In the genomic region with DNA sequence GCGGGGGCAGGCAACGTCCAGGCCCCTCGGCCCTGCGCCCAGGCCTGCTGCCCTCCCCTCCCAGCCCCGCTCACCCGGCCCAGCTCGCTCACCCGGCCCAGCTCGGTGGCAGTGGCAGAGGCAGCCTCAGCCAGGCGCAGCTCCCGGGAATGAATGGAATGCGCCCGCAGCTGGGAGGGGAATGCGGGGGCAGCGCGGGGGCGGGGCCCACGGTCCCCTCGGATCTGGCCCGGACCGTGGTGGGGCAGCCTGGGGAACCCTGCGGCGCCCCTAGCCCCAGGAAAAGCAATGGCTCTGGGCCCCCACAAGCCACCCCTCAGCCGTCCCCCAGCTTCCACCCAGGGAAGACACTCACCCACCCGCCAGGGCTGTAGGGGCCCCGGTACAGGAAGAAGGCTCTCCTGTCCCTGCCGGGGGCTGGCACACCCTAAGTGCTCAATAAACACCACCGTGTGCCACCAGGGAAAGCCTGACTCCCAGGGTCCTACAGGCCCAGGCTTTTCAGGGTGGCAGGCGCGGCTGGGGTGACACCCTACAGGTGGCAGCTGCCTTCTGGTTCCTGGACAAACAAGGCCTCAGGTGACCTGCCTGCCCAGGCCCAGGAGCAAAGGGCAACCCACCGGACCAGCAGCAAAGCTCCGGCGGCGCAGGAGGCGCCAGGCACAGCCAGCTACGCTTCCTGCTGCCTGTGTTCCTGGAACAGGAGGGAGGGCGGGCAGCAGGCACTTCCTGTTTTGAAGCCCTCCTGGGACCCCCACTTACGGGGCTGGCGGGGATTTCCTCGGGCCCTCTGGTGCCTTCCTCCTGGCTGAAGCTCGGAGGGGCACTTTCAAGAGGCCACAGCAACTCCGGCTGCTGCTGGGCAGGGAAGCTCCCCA, we compare ENCODE assay signal across 8 cellular contexts. TPM values are rescaled to one million over a fixed set of nuclear protein-coding genes. Genes with fewer than 3 reads are reported as not detected.
DNase-seq lines count a peak whose midpoint lies in the region; ATAC-seq and TF ChIP-seq lines count a peak whose summit lies in the region.

No MANE protein-coding gene starts in this region.

- H3K27me3 ChIP-seq in AG04450 (ENCODE audit: control insufficient read depth, insufficient read depth, low read length) (no peaks in the 10 kb centered on the region), tibial nerve (no peaks in the 10 kb centered on the region)

- peak overlapping the region in 2 of 3 donors; percentile 18 to 80 for H3K27ac Mint-ChIP-seq in IgD-negative memory B cell
- no peak overlapping the region for H3K27ac Mint-ChIP-seq in T-helper 2 cell treated with Interferon-gamma antibody and Interleukin-4, amounts not matched to agents 5 μg/mL and 100 μg/mL, for 36 hours

- H3K27me3 Mint-ChIP-seq in IgD-negative memory B cell, result peaks cover 10% of the 10 kb centered on the region
- H3K27me3 Mint-ChIP-seq in T-helper 2 cell treated with Interferon-gamma antibody and Interleukin-4, amounts not matched to agents 5 μg/mL and 100 μg/mL, for 36 hours (ENCODE audit: low read depth), result peaks cover 18% of the 10 kb centered on the region

- H3K4me3 Mint-ChIP-seq in IgD-negative memory B cell, result peak overlapping the region in 3 of 4 donors; percentile 17 to 82 (median 39)
- no peak overlapping the region for H3K4me3 Mint-ChIP-seq in T-helper 2 cell treated with Interferon-gamma antibody and Interleukin-4, amounts not matched to agents 5 μg/mL and 100 μg/mL, for 36 hours

- peak overlapping the region; percentile 94 for H3K27ac ChIP-seq in AG04450 (ENCODE audit: low read depth, low read length)
- H3K27ac ChIP-seq in tibial nerve, result peak overlapping the region; percentile 54 to 93 (median 82)

- peaks cover 5 to 31% (median 15%) of the 10 kb centered on the region in 3 donors for H3K36me3 ChIP-seq in tibial nerve

- no peak for TF ChIP-seq CTCF in AG04450 (IDR thresholded peaks at IDR 0.05; ENCODE audit: low read depth, low read length)
- TF ChIP-seq CTCF in choroid plexus epithelial cell (conservative IDR thresholded peaks at IDR 0.05; ENCODE audit: low read depth, low read length), result no peak
- no peak for TF ChIP-seq CTCF in tibial nerve (IDR thresholded peaks at IDR 0.05)

- CTCF ChIA-PET in AG04450 (lab: Charles Lee), result interaction anchor here (0.6 to 0.7 kb wide), 2 partner anchors 22 to 73 kb away, joined by 4 read pairs; no protein-coding TSS in a partner anchor

- H3K4me1 ChIP-seq in tibial nerve, result peaks cover 0 to 92% (median 56%) of the 10 kb centered on the region in 4 donors

- 1 to 9% methylated on average over 22 to 35 of the region's 42 CpGs for WGBS in tibial nerve, 2 donors

- POLR2A ChIA-PET in AG04450 (lab: Yijun Ruan, JAX), result interaction anchor here (0.6 to 3.8 kb wide), 4 partner anchors 9 to 32 kb away, joined by 4 to 19 read pairs (median 8); no protein-coding TSS in a partner anchor

- H3K36me3 Mint-ChIP-seq in IgD-negative memory B cell, result no peaks in the 10 kb centered on the region
- H3K36me3 Mint-ChIP-seq in T-helper 2 cell treated with Interferon-gamma antibody and Interleukin-4, amounts not matched to agents 5 μg/mL and 100 μg/mL, for 36 hours (ENCODE audit: low read depth), result no peaks in the 10 kb centered on the region

- ATAC-seq in left lobe of liver, result peak; percentile 73
- no peak for ATAC-seq in HG03432 (IDR thresholded peaks at IDR 0.05; ENCODE audit: unreplicated experiment)
- ATAC-seq in GM21723 (IDR thresholded peaks at IDR 0.05; ENCODE audit: unreplicated experiment), result no peak

- DNase-seq in AG04450 (ENCODE audit: low read depth, low spot score), result no peak
- peak; percentile 70 for DNase-seq in choroid plexus epithelial cell (ENCODE audit: low read depth)
- peak; percentile 94 for DNase-seq in left lobe of liver (ENCODE audit: low spot score)
- DNase-seq in tibial nerve (ENCODE audit: low spot score in 2 of 2), result no peak
- no peak for DNase-seq in T-helper 2 cell treated with Interferon-gamma antibody and Interleukin-4, amounts not matched to agents 5 μg/mL and 100 μg/mL, for 36 hours (ENCODE audit: low spot score)

- peaks cover 10 to 20% (median 15%) of the 10 kb centered on the region in 3 donors for H3K4me1 Mint-ChIP-seq in IgD-negative memory B cell
- H3K4me1 Mint-ChIP-seq in T-helper 2 cell treated with Interferon-gamma antibody and Interleukin-4, amounts not matched to agents 5 μg/mL and 100 μg/mL, for 36 hours (ENCODE audit: low read depth), result peaks cover 3% of the 10 kb centered on the region

- H3K9me3 ChIP-seq in AG04450 (ENCODE audit: control insufficient read depth, insufficient read depth, low read length), result no peaks in the 10 kb centered on the region; the same call in 1 of the 2 replicates
- H3K9me3 ChIP-seq in tibial nerve, result no peaks in the 10 kb centered on the region

- TF ChIP-seq EP300 in tibial nerve (IDR thresholded peaks at IDR 0.05), result no peak

- no peak for TF ChIP-seq POLR2A in tibial nerve (IDR thresholded peaks at IDR 0.05)

- H3K4me3 ChIP-seq in AG04450 (ENCODE audit: low read depth, low read length), result peak overlapping the region; percentile 51
- peak overlapping the region; percentile 24 for H3K4me3 ChIP-seq in choroid plexus epithelial cell (ENCODE audit: low read depth, low read length)
- peak overlapping the region; percentile 15 to 42 (median 33) for H3K4me3 ChIP-seq in tibial nerve

- no peaks in the 10 kb centered on the region for H3K9me3 Mint-ChIP-seq in IgD-negative memory B cell
- no peaks in the 10 kb centered on the region for H3K9me3 Mint-ChIP-seq in T-helper 2 cell treated with Interferon-gamma antibody and Interleukin-4, amounts not matched to agents 5 μg/mL and 100 μg/mL, for 36 hours

RNA-seq across cellular contexts. Expression of a gene that starts 13.8 kb away (rescaled TPM):
- polyA plus RNA-seq in AG04450 (2011; rRNA removed) (68.0 and 110 TPM in 2 replicates), IgD-negative memory B cell (2.7 TPM)
- polyA minus RNA-seq in AG04450 (2011; rRNA and poly(A)+ RNA removed), result 137 and 178 TPM in 2 replicates
- total RNA-seq in left lobe of liver (187 TPM), tibial nerve (100 to 1,000 TPM; 135 to 193 (median 165) TPM)

RNA-seq across cellular contexts. Expression of a gene that starts 23.5 kb away (rescaled TPM):
- polyA plus RNA-seq in AG04450 (2011; rRNA removed), result 6.7 and 9.6 TPM in 2 replicates
- 8.1 and 11.6 TPM in 2 replicates for polyA minus RNA-seq in AG04450 (2011; rRNA and poly(A)+ RNA removed)
- polyA plus RNA-seq in IgD-negative memory B cell, result 0.59 TPM
- total RNA-seq in left lobe of liver, result 8.2 TPM
- 10 to 100 TPM in 3 of 4 donors, 1 to 10 TPM in 1; 8.7 to 33.3 (median 19.6) TPM for total RNA-seq in tibial nerve

RNA-seq across cellular contexts. Expression of a gene that starts 32.2 kb away (rescaled TPM):
- 26.6 and 33.7 TPM in 2 replicates for polyA plus RNA-seq in AG04450 (2011; rRNA removed)
- 32.0 and 45.4 TPM in 2 replicates for polyA minus RNA-seq in AG04450 (2011; rRNA and poly(A)+ RNA removed)
- 0.94 TPM for polyA plus RNA-seq in IgD-negative memory B cell
- 5.0 TPM for total RNA-seq in left lobe of liver
- 10 to 100 TPM; 12.3 to 32.0 (median 24.1) TPM for total RNA-seq in tibial nerve

RNA-seq across cellular contexts. Expression of a gene that starts 33.1 kb away (rescaled TPM):
- polyA plus RNA-seq in AG04450 (2011; rRNA removed) (2.4 and 3.8 TPM in 2 replicates), IgD-negative memory B cell (1.2 TPM)
- 0.87 and 2.6 TPM in 2 replicates for polyA minus RNA-seq in AG04450 (2011; rRNA and poly(A)+ RNA removed)
- total RNA-seq in left lobe of liver (1.8 TPM), tibial nerve (10 to 100 TPM in 3 of 4 donors, 1 to 10 TPM in 1; 8.6 to 13.1 (median 11.7) TPM)

RNA-seq across cellular contexts. Expression of a gene that starts 42.6 kb away (rescaled TPM):
- polyA plus RNA-seq in AG04450 (2011; rRNA removed) (7.0 and 9.9 TPM in 2 replicates), IgD-negative memory B cell (8.6 TPM)
- 7.4 and 9.7 TPM in 2 replicates for polyA minus RNA-seq in AG04450 (2011; rRNA and poly(A)+ RNA removed)
- total RNA-seq in left lobe of liver (33.3 TPM), tibial nerve (100 to 1,000 TPM in 1 of 4 donors, 10 to 100 TPM in 3; 41.2 to 105 (median 55.4) TPM)

Comparison
In these comparisons a context has a peak if more than half of its experiments do, and no peak if none do; other contexts are left out.
1. DNase-seq: peak in choroid plexus epithelial cell (single experiment) and left lobe of liver (single experiment); none in AG04450 (single experiment), tibial nerve (0 of 2) and T-helper 2 cell treated with Interferon-gamma antibody and Interleukin-4, amounts not matched to agents 5 μg/mL and 100 μg/mL, for 36 hours (single experiment).
2. Peak in every context shown above with its lines, with median percentiles within 50 percentile points of each other: H3K4me3 ChIP-seq.